20 cellular contexts compared by ENCODE assay signal in genomic region chr6:63476302-63476701, GRCh38.
A peak's percentile ranks its signal among the peaks of the same experiment; 100 is the strongest.
DNase-seq lines count a peak whose midpoint lies in the region; ATAC-seq and TF ChIP-seq lines count a peak whose summit lies in the region.
"Had no signal": no experiment of that assay in that cellular context is flagged by ENCODE, and none has a peak within 500 bp of the region (broad histone marks: within the 10 kb centered on the region; RNA-seq: fewer than 3 reads in every experiment).

No MANE protein-coding gene starts in this region.

- H3K9me2 ChIP-seq in SK-N-SH = no peaks in the 10 kb centered on the region

- ATAC-seq in SK-N-SH treated with all-trans-retinoic acid at 6 μM for 48 hours (peak; percentile 32; the same call in 1 of the 3 replicates), gastrocnemius medialis (peak; percentile 62 to 70), GM21447 (IDR thresholded peaks at IDR 0.05; ENCODE audit: unreplicated experiment) (no peak)

- H3K36me3 Mint-ChIP-seq in endodermal cell (ENCODE audit: low read depth) = no peaks in the 10 kb centered on the region

- no peaks in the 10 kb centered on the region for H3K79me2 ChIP-seq in SK-N-SH (ENCODE audit: insufficient read depth)

- 3% methylated on average over 3 of the region's 3 CpGs for WGBS in SK-N-SH (ENCODE audit: low lambda C conversion rate)
- 71 to 82% methylated on average over 1 to 3 of the region's 3 CpGs for WGBS in endodermal cell (ENCODE audit: insufficient coverage in 1 of 2, insufficient read length in 1 of 2), 2 experiments

- DNase-seq in SK-N-SH (no peak), Kasumi-1 (lab: John Stamatoyannopoulos, UW) (peak; percentile 40 to 42), endodermal cell (peak; percentile 44), gastrocnemius medialis (peak; percentile 11 to 43), iPS-NIHi7 (ENCODE audit: extremely low spot score) (no peak), NCI-H1436 treated with DMSO at 0.1 percent for 48 hours (lab: John Stamatoyannopoulos, UW) (no peak)
- DNase-seq: activated effector memory CD4-positive, alpha-beta T cell treated with Interleukin-2 at 50 U/mL for 16 hours; BE2C; mesenchymal stem cell; MM.1S; Peyer's patch; sigmoid colon; stimulated activated CD4-positive, alpha-beta T cell treated with anti-CD3 and anti-CD28 coated beads, Interleukin-4, amount 100 ng/mL, for 24 hours; testis had no signal

- no peak overlapping the region for H3K27ac Mint-ChIP-seq in endodermal cell

- no peak overlapping the region for H2AFZ ChIP-seq in SK-N-SH (ENCODE audit: low read depth)

- no peak overlapping the region for H3K4me2 ChIP-seq in SK-N-SH

- no peaks in the 10 kb centered on the region for H3K9me3 Mint-ChIP-seq in endodermal cell
- H3K9me3 Mint-ChIP-seq: neural crest cell had no signal

- CTCF ChIA-PET in SK-N-SH (lab: Yijun Ruan, JAX) = no interaction called here

- H3K36me3 ChIP-seq in SK-N-SH (replicated peaks in 1 of 2; ENCODE audit: control insufficient read depth in 1 of 2, insufficient read depth in 2 of 2, low read length in 1 of 2) (no peaks in the 10 kb centered on the region), endodermal cell (ENCODE audit: control insufficient read depth, insufficient read depth, low read length) (no peaks in the 10 kb centered on the region), gastrocnemius medialis (no peaks in the 10 kb centered on the region)
- H3K36me3 ChIP-seq: BE2C, HAP-1, Peyer's patch, sigmoid colon had no signal

- no peak overlapping the region for H3K9ac ChIP-seq in SK-N-SH
- H3K9ac ChIP-seq in endodermal cell (ENCODE audit: extremely low read depth, low read length, poor library complexity, severe bottlenecking) = no peak overlapping the region

- no peak overlapping the region for H3K27ac ChIP-seq in SK-N-SH (ENCODE audit: low read depth in 2 of 2, low read length in 1 of 2)
- no peak overlapping the region for H3K27ac ChIP-seq in endodermal cell (ENCODE audit: low read depth, low read length)
- H3K27ac ChIP-seq in gastrocnemius medialis = peak overlapping the region; percentile 86 to 95 (median 92)
- H3K27ac ChIP-seq: coronary artery, epithelial cell of prostate, Peyer's patch, sigmoid colon, testis had no signal

- H3K4me1 Mint-ChIP-seq in endodermal cell = no peaks in the 10 kb centered on the region

- no peaks in the 10 kb centered on the region for H3K27me3 Mint-ChIP-seq in endodermal cell (ENCODE audit: insufficient read depth)

- no peaks in the 10 kb centered on the region for H3F3A ChIP-seq in SK-N-SH (replicated peaks; ENCODE audit: insufficient read depth)

- in situ Hi-C loops in gastrocnemius medialis (cut with MboI; ENCODE audit: low sequenced_read_pairs in 4 of 4) = no loop called here

- TF ChIP-seq CTCF in SK-N-SH (IDR thresholded peaks at IDR 0.05) = no peak
- TF ChIP-seq CTCF in endodermal cell (conservative IDR thresholded peaks at IDR 0.05) = no peak
- TF ChIP-seq CTCF in gastrocnemius medialis (IDR thresholded peaks at IDR 0.05 in 4 of 5, conservative IDR thresholded peaks at IDR 0.05 in 1 of 5) = peak in 2 of 5 experiments; percentile 12 to 17

- no peak for TF ChIP-seq EP300 in SK-N-SH (IDR thresholded peaks at IDR 0.05; ENCODE audit: borderline replicate concordance in 1 of 2, low read depth in 1 of 2, low read length in 1 of 2)

- TF ChIP-seq POLR2A in gastrocnemius medialis (IDR thresholded peaks at IDR 0.05) = no peak

- no peak overlapping the region for H3K4me3 Mint-ChIP-seq in endodermal cell
- H3K4me3 Mint-ChIP-seq: neural crest cell had no signal

- H4K20me1 ChIP-seq in SK-N-SH (ENCODE audit: insufficient read depth) = no peaks in the 10 kb centered on the region

- H3K4me3 ChIP-seq in SK-N-SH (ENCODE audit: low read depth in 2 of 2, low read length in 1 of 2) (no peak overlapping the region), endodermal cell (ENCODE audit: low read length) (no peak overlapping the region), gastrocnemius medialis (peak overlapping the region in 1 of 4 donors; percentile 5)
- H3K4me3 ChIP-seq: coronary artery, HAP-1, Peyer's patch, sigmoid colon, testis had no signal

- H3K4me1 ChIP-seq in SK-N-SH (ENCODE audit: control insufficient read depth in 1 of 2, insufficient read depth in 2 of 2, low read depth in 1 of 2, low read length in 1 of 2) = no peaks in the 10 kb centered on the region
- no peaks in the 10 kb centered on the region for H3K4me1 ChIP-seq in endodermal cell (ENCODE audit: control insufficient read depth, insufficient read depth, low read length)
- peaks cover 15 to 21% of the 10 kb centered on the region in 2 donors for H3K4me1 ChIP-seq in gastrocnemius medialis
- H3K4me1 ChIP-seq: BE2C, HAP-1, Peyer's patch, sigmoid colon, testis had no signal

- POLR2A ChIA-PET in SK-N-SH (lab: Yijun Ruan, JAX) = no interaction called here

- H3K27me3 ChIP-seq in SK-N-SH (ENCODE audit: insufficient read depth) = no peaks in the 10 kb centered on the region; the same call in 1 of the 2 replicates
- H3K27me3 ChIP-seq in endodermal cell (ENCODE audit: control insufficient read depth, insufficient read depth, low read length, poor library complexity, severe bottlenecking) = no peaks in the 10 kb centered on the region
- no peaks in the 10 kb centered on the region for H3K27me3 ChIP-seq in gastrocnemius medialis
- H3K27me3 ChIP-seq: BE2C, Peyer's patch, sigmoid colon, testis had no signal

- intact Hi-C loops in gastrocnemius medialis (cut with DNase I; ENCODE audit: low total_unique reads) = loop anchor here (2.0 to 5.0 kb wide), 2 partner anchors 51 to 124 kb away; no protein-coding TSS in a partner anchor

- H3K9me3 ChIP-seq in SK-N-SH = no peaks in the 10 kb centered on the region
- no peaks in the 10 kb centered on the region for H3K9me3 ChIP-seq in endodermal cell (ENCODE audit: control insufficient read depth, low read length)
- no peaks in the 10 kb centered on the region for H3K9me3 ChIP-seq in gastrocnemius medialis
- H3K9me3 ChIP-seq: BE2C, HAP-1, Peyer's patch, sigmoid colon, testis had no signal

- no peak for TF ChIP-seq RAD21 in SK-N-SH (IDR thresholded peaks at IDR 0.05; ENCODE audit: low read length)

TF ChIP-seq in SK-N-SH treated with all-trans-retinoic acid at 6 μM for 48 hours, 23 proteins besides CTCF, POLR2A, EP300 and RAD21 (continues in another document):
- TF ChIP-seq, protein P1, sequence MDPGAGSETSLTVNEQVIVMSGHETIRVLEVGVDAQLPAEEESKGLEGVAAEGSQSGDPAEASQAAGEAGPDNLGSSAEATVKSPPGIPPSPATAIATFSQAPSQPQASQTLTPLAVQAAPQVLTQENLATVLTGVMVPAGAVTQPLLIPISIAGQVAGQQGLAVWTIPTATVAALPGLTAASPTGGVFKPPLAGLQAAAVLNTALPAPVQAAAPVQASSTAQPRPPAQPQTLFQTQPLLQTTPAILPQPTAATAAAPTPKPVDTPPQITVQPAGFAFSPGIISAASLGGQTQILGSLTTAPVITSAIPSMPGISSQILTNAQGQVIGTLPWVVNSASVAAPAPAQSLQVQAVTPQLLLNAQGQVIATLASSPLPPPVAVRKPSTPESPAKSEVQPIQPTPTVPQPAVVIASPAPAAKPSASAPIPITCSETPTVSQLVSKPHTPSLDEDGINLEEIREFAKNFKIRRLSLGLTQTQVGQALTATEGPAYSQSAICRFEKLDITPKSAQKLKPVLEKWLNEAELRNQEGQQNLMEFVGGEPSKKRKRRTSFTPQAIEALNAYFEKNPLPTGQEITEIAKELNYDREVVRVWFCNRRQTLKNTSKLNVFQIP (CRISPR knock-in tag; IDR thresholded peaks at IDR 0.05; ENCODE audit: borderline replicate concordance, low read depth) = no peak
- TF ChIP-seq, protein P2, sequence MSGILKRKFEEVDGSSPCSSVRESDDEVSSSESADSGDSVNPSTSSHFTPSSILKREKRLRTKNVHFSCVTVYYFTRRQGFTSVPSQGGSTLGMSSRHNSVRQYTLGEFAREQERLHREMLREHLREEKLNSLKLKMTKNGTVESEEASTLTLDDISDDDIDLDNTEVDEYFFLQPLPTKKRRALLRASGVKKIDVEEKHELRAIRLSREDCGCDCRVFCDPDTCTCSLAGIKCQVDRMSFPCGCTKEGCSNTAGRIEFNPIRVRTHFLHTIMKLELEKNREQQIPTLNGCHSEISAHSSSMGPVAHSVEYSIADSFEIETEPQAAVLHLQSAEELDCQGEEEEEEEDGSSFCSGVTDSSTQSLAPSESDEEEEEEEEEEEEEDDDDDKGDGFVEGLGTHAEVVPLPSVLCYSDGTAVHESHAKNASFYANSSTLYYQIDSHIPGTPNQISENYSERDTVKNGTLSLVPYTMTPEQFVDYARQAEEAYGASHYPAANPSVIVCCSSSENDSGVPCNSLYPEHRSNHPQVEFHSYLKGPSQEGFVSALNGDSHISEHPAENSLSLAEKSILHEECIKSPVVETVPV (CRISPR knock-in tag; IDR thresholded peaks at IDR 0.05) = no peak
- TF ChIP-seq OSR1 (CRISPR knock-in tag; IDR thresholded peaks at IDR 0.05) (no peak), ZFP30 (CRISPR knock-in tag; IDR thresholded peaks at IDR 0.05) (no peak)

TF ChIP-seq in SK-N-SH, 30 proteins besides CTCF, POLR2A, EP300 and RAD21 (continues in another document):
- TF ChIP-seq MEF2A (IDR thresholded peaks at IDR 0.05; ENCODE audit: borderline replicate concordance, low read depth) = no peak
- no peak for TF ChIP-seq REST (IDR thresholded peaks at IDR 0.05; ENCODE audit: low read depth, low read length)
- TF ChIP-seq TEAD4 (IDR thresholded peaks at IDR 0.05; ENCODE audit: borderline replicate concordance, insufficient read depth) = no peak
- no peak for TF ChIP-seq NRF1 (IDR thresholded peaks at IDR 0.05; ENCODE audit: low read depth, low read length)

Comparison
In these comparisons a context has a peak if more than half of its experiments do, and no peak if none do; other contexts are left out.
1. DNase-seq: peak in Kasumi-1 (2 of 2), endodermal cell (single experiment) and gastrocnemius medialis (2 of 2); none in SK-N-SH (single experiment), iPS-NIHi7 (single experiment) and NCI-H1436 treated with DMSO at 0.1 percent for 48 hours (single experiment).
2. H3K27ac ChIP-seq: peak in gastrocnemius medialis (4 of 4); none in SK-N-SH (0 of 2) and endodermal cell (single experiment).